ENCODE assay signal across 28 cellular contexts in the genomic region with DNA sequence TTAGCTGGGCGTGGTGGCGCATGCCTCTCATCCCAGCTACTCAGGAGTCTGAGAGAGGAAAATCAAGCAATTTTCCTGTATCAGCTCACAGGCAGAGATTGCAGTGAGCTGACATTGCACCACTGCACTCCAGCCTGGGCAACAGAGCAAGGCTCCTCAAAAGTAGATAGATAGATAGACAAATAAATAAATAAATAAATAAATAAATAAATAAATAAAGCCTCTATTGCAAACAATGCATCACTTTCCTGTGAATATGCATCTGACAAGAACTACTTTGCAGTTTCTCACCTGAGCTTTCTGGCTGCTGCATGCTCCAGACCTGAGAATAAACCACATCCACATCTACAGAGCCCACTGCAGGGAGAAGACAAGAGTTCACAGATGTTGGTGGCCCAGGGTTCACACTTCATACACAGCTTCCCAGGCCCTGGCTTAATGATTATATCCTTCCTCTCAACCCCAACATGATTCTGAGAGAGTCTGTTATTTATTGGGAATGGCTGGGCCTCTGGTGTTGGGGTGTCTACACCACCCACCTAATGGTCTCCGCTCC. TPM values are rescaled to one million over a fixed set of nuclear protein-coding genes. Genes with fewer than 3 reads are reported as not detected.
"Had no signal": no experiment of that assay in that cellular context is flagged by ENCODE, and none has a peak within 500 bp of the region (broad histone marks: within the 10 kb centered on the region; RNA-seq: fewer than 3 reads in every experiment).

No MANE protein-coding gene starts in this region.

- H3K27me3 ChIP-seq: MG63, SJSA1 had no signal

- H3K27ac Mint-ChIP-seq: activated CD4-positive, alpha-beta memory T cell treated with anti-CD3 and anti-CD28 coated beads for 36 hours; activated CD4-positive, alpha-beta T cell treated with anti-CD3 and anti-CD28 coated beads, Interleukin-2, amount 10 ng/mL, durations not matched to agents 24 days and 14 days; activated naive CD4-positive, alpha-beta T cell treated with anti-CD3 and anti-CD28 coated beads for 36 hours; activated naive CD8-positive, alpha-beta T cell; activated T-helper 17 cell treated with anti-CD3 and anti-CD28 coated beads, Interleukin-2, amount 50 U/mL, for 72 hours; brain; T-helper 2 cell treated with Interferon-gamma antibody and Interleukin-4, amounts not matched to agents 5 μg/mL and 100 μg/mL, for 36 hours had no signal

- H3K4me3 ChIP-seq: cardiac muscle cell, MG63, SJSA1 had no signal

- H3K9me3 Mint-ChIP-seq: activated CD4-positive, alpha-beta memory T cell treated with anti-CD3 and anti-CD28 coated beads for 36 hours; activated CD4-positive, alpha-beta T cell treated with anti-CD3 and anti-CD28 coated beads, Interleukin-2, amount 10 ng/mL, durations not matched to agents 24 days and 14 days; activated naive CD4-positive, alpha-beta T cell treated with anti-CD3 and anti-CD28 coated beads for 36 hours; activated T-cell treated with anti-CD3 and anti-CD28 coated beads, Interleukin-2, amount 50 U/mL, for 4 hours; activated T-helper 17 cell treated with anti-CD3 and anti-CD28 coated beads, Interleukin-2, amount 50 U/mL, for 72 hours; brain; T-helper 2 cell treated with Interferon-gamma antibody and Interleukin-4, amounts not matched to agents 5 μg/mL and 100 μg/mL, for 36 hours had no signal

- H3K36me3 Mint-ChIP-seq: activated CD4-positive, alpha-beta memory T cell treated with anti-CD3 and anti-CD28 coated beads for 36 hours; activated naive CD8-positive, alpha-beta T cell; brain had no signal

- DNase-seq: activated CD4-positive, alpha-beta memory T cell treated with anti-CD3 and anti-CD28 coated beads for 36 hours; activated CD4-positive, alpha-beta T cell treated with anti-CD3 and anti-CD28 coated beads for 1 hour; activated CD4-positive, alpha-beta T cell treated with anti-CD3 and anti-CD28 coated beads, Interleukin-2, amount 10 ng/mL, durations not matched to agents 24 days and 14 days; activated CD8-positive, alpha-beta memory T cell treated with anti-CD3 and anti-CD28 coated beads for 24 hours; activated gamma-delta T cell; activated naive CD4-positive, alpha-beta T cell treated with anti-CD3 and anti-CD28 coated beads for 36 hours; activated T-cell treated with anti-CD3 and anti-CD28 coated beads, Interleukin-2, amount 50 U/mL, for 4 hours; amygdala; cerebellar nuclear complex; MG63; MV-4-11; NCI-H1092 treated with DMSO at 0.1 percent for 48 hours; NCI-H1436; NCI-H1694 treated with DMSO at 0.1 percent for 48 hours; NCI-H2081; NCI-H524; PC-3; SHP77; SW 1271 had no signal

- H3K4me1 ChIP-seq: SJSA1 had no signal

- H3K4me1 Mint-ChIP-seq: activated CD4-positive, alpha-beta T cell treated with anti-CD3 and anti-CD28 coated beads, Interleukin-2, amount 10 ng/mL, durations not matched to agents 24 days and 14 days; activated T-helper 17 cell treated with anti-CD3 and anti-CD28 coated beads, Interleukin-2, amount 50 U/mL, for 72 hours; brain had no signal

- H3K27ac ChIP-seq: cardiac muscle cell, SJSA1 had no signal

- H3K4me3 Mint-ChIP-seq: activated CD4-positive, alpha-beta memory T cell treated with anti-CD3 and anti-CD28 coated beads for 36 hours; activated CD4-positive, alpha-beta T cell treated with anti-CD3 and anti-CD28 coated beads, Interleukin-2, amount 10 ng/mL, durations not matched to agents 24 days and 14 days; activated naive CD4-positive, alpha-beta T cell treated with anti-CD3 and anti-CD28 coated beads for 36 hours; activated naive CD8-positive, alpha-beta T cell; activated T-cell treated with anti-CD3 and anti-CD28 coated beads, Interleukin-2, amount 50 U/mL, for 4 hours; activated T-helper 17 cell treated with anti-CD3 and anti-CD28 coated beads, Interleukin-2, amount 50 U/mL, for 72 hours; brain; T-helper 2 cell treated with Interferon-gamma antibody and Interleukin-4, amounts not matched to agents 5 μg/mL and 100 μg/mL, for 36 hours had no signal

- ATAC-seq: activated T-cell treated with anti-CD3 and anti-CD28 coated beads, Interleukin-2, amount 50 U/mL, for 4 hours; activated T-helper 17 cell treated with anti-CD3 and anti-CD28 coated beads, Interleukin-2, amount 50 U/mL, for 72 hours; PC-3; SK-N-SH treated with all-trans-retinoic acid at 6 μM for 48 hours had no signal

- H3K27me3 Mint-ChIP-seq: activated CD4-positive, alpha-beta T cell treated with anti-CD3 and anti-CD28 coated beads, Interleukin-2, amount 10 ng/mL, durations not matched to agents 24 days and 14 days had no signal

RNA-seq across cellular contexts. Expression of a gene that starts 28.6 kb away (rescaled TPM):
- total RNA-seq: activated CD4-positive, alpha-beta memory T cell treated with anti-CD3 and anti-CD28 coated beads for 36 hours; activated CD4-positive, alpha-beta T cell treated with anti-CD3 and anti-CD28 coated beads, Interleukin-2, amount 10 ng/mL, durations not matched to agents 24 days and 14 days; activated naive CD4-positive, alpha-beta T cell treated with anti-CD3 and anti-CD28 coated beads for 36 hours; activated T-helper 17 cell treated with anti-CD3 and anti-CD28 coated beads, Interleukin-2, amount 50 U/mL, for 72 hours; astrocyte; cardiac muscle cell; PC-3; SJSA1; T-helper 1 cell treated with Interleukin-12 subunit alpha and Interleukin-12 subunit beta and Interleukin-4 antibody, amounts not matched to agents 30 ng/mL and 1 ng/mL, for 36 hours had no signal
- polyA plus RNA-seq: cardiac muscle cell had no signal

RNA-seq across cellular contexts. Expression of a gene that starts 47.8 kb away (rescaled TPM):
- total RNA-seq: astrocyte, cardiac muscle cell, PC-3, SJSA1 had no signal
- polyA plus RNA-seq: cardiac muscle cell had no signal
